Comparison of ENCODE assay signal across 8 cellular contexts in genomic region chr17:42675348-42675983, GRCh38. TPM values are rescaled to one million over a fixed set of nuclear protein-coding genes. Genes with fewer than 3 reads are reported as not detected.
A peak's percentile ranks its signal among the peaks of the same experiment; 100 is the strongest.
DNase-seq lines count a peak whose midpoint lies in the region; ATAC-seq, FAIRE-seq and TF ChIP-seq lines count a peak whose summit lies in the region.

No MANE protein-coding gene starts in this region.

- TF ChIP-seq EP300 in tibial nerve (IDR thresholded peaks at IDR 0.05): no peak

- intact Hi-C loops in kidney (cut with DNase I): no loop called here

- H3K27me3 ChIP-seq in tibial nerve: no peaks in the 10 kb centered on the region

- no peaks in the 10 kb centered on the region for H3K9me3 ChIP-seq in kidney (ENCODE audit: control insufficient read depth in 1 of 2, low read length in 2 of 2)
- no peaks in the 10 kb centered on the region for H3K9me3 ChIP-seq in tibial nerve

- no peak for FAIRE-seq in kidney (lab: Jason Lieb, UNC)

- H3K27ac Mint-ChIP-seq in activated T-helper 17 cell treated with anti-CD3 and anti-CD28 coated beads, Interleukin-2, amount 50 U/mL, for 72 hours: no peak overlapping the region

- no peak for ATAC-seq in activated T-helper 17 cell treated with anti-CD3 and anti-CD28 coated beads, Interleukin-2, amount 50 U/mL, for 72 hours (replicated peaks)
- no peak for ATAC-seq in HG02610 (IDR thresholded peaks at IDR 0.05; ENCODE audit: unreplicated experiment)

- H3K9me3 Mint-ChIP-seq in activated T-helper 17 cell treated with anti-CD3 and anti-CD28 coated beads, Interleukin-2, amount 50 U/mL, for 72 hours: no peaks in the 10 kb centered on the region

- no peaks in the 10 kb centered on the region for H3K36me3 Mint-ChIP-seq in activated T-helper 17 cell treated with anti-CD3 and anti-CD28 coated beads, Interleukin-2, amount 50 U/mL, for 72 hours (ENCODE audit: low read depth)

- no peak for TF ChIP-seq CTCF in kidney (IDR thresholded peaks at IDR 0.05; ENCODE audit: borderline replicate concordance, extremely low read depth, insufficient read depth)
- TF ChIP-seq CTCF in tibial nerve (IDR thresholded peaks at IDR 0.05): no peak

- peaks cover 0 to 31% of the 10 kb centered on the region in 2 donors for H3K4me1 ChIP-seq in kidney (ENCODE audit: control insufficient read depth in 1 of 2, insufficient read depth in 1 of 2, low read depth in 1 of 2, low read length in 2 of 2)
- H3K4me1 ChIP-seq in tibial nerve: peaks cover 4 to 87% (median 47%) of the 10 kb centered on the region in 4 donors

- peak overlapping the region; percentile 86 to 89 for H3K4me3 ChIP-seq in kidney (ENCODE audit: low read length in 2 of 2)
- peak overlapping the region; percentile 50 to 98 (median 72) for H3K4me3 ChIP-seq in tibial nerve

- H3K36me3 ChIP-seq in kidney (ENCODE audit: control insufficient read depth in 1 of 2, insufficient read depth in 2 of 2, low read length in 2 of 2) (peaks cover 4 to 21% of the 10 kb centered on the region in 2 donors), tibial nerve (peaks cover 0 to 33% (median 0%) of the 10 kb centered on the region in 3 donors)

- whole genome bisulfite sequencing in tibial nerve, 2 donors: 2 to 3% methylated on average over 12 to 25 of the region's 29 CpGs

- TF ChIP-seq POLR2A in tibial nerve (IDR thresholded peaks at IDR 0.05): no peak

- H3K4me1 Mint-ChIP-seq in activated T-helper 17 cell treated with anti-CD3 and anti-CD28 coated beads, Interleukin-2, amount 50 U/mL, for 72 hours: peaks cover 8% of the 10 kb centered on the region

- peak overlapping the region; percentile 87 for H3K4me3 Mint-ChIP-seq in activated T-helper 17 cell treated with anti-CD3 and anti-CD28 coated beads, Interleukin-2, amount 50 U/mL, for 72 hours

- H3K27ac ChIP-seq in kidney (ENCODE audit: low read depth in 2 of 2, low read length in 2 of 2) (peak overlapping the region; percentile 76 to 87), tibial nerve (peak overlapping the region; percentile 75 to 97 (median 88))

- DNase-seq in NCI-H82 (lab: John Stamatoyannopoulos, UW) (peak; percentile 68), NCI-H82 treated with DMSO at 0.1 percent for 48 hours (lab: John Stamatoyannopoulos, UW; ENCODE audit: unreplicated experiment) (no peak), kidney (peak; percentile 72), tibial nerve (ENCODE audit: low spot score in 2 of 2) (no peak), hepatic stellate cell (ENCODE audit: low spot score) (no peak)
- no peak for DNase-seq in stimulated activated CD8-positive, alpha-beta memory T cell treated with anti-CD3 and anti-CD28 coated beads, Interleukin-4, amount 100 ng/mL, for 48 hours

- H3K27me3 Mint-ChIP-seq in activated T-helper 17 cell treated with anti-CD3 and anti-CD28 coated beads, Interleukin-2, amount 50 U/mL, for 72 hours: peaks cover 19% of the 10 kb centered on the region

- H3K9ac ChIP-seq in kidney (ENCODE audit: low read length in 2 of 2): peak overlapping the region; percentile 63 to 82

RNA-seq across cellular contexts. Expression of gene PLEKHH3, which starts 1.3 kb away (rescaled TPM):
- total RNA-seq in activated T-helper 17 cell treated with anti-CD3 and anti-CD28 coated beads, Interleukin-2, amount 50 U/mL, for 72 hours: 1 to 10 TPM in 1 of 2 donors, under 1 TPM in 1; 0.61 to 1.5 TPM
- 21.2 TPM for total RNA-seq in kidney
- polyA plus RNA-seq in kidney (ENCODE audit: insufficient read depth, low read depth, low replicate concordance): 23.2 TPM
- 10 to 100 TPM; 32.4 to 57.7 (median 46.1) TPM for total RNA-seq in tibial nerve

RNA-seq across cellular contexts. Expression of gene CCR10, which starts 6.2 kb away (rescaled TPM):
- 1 to 10 TPM in 1 of 2 donors, under 1 TPM in 1; 0.82 to 1.1 TPM for total RNA-seq in activated T-helper 17 cell treated with anti-CD3 and anti-CD28 coated beads, Interleukin-2, amount 50 U/mL, for 72 hours
- 1.4 TPM for total RNA-seq in kidney
- 1.7 TPM for polyA plus RNA-seq in kidney (ENCODE audit: insufficient read depth, low read depth, low replicate concordance)
- total RNA-seq in tibial nerve: 10 to 100 TPM in 1 of 4 donors, 1 to 10 TPM in 3; 3.7 to 11.1 (median 7.1) TPM

RNA-seq across cellular contexts. Expression of gene CNTNAP1, which starts 6.9 kb away (rescaled TPM):
- 1 to 10 TPM in 1 of 2 donors, under 1 TPM in 1; 0.61 to 2.8 TPM for total RNA-seq in activated T-helper 17 cell treated with anti-CD3 and anti-CD28 coated beads, Interleukin-2, amount 50 U/mL, for 72 hours
- total RNA-seq in kidney (9.1 TPM), tibial nerve (10 to 100 TPM in 2 of 4 donors, 1 to 10 TPM in 2; 6.3 to 21.0 (median 12.6) TPM)
- 1.4 TPM for polyA plus RNA-seq in kidney (ENCODE audit: insufficient read depth, low read depth, low replicate concordance)

RNA-seq across cellular contexts. Expression of gene TUBG2, which starts 16.4 kb away (rescaled TPM):
- total RNA-seq in activated T-helper 17 cell treated with anti-CD3 and anti-CD28 coated beads, Interleukin-2, amount 50 U/mL, for 72 hours: 10 to 100 TPM in 1 of 2 donors, 1 to 10 TPM in 1; 7.5 to 15.7 TPM
- 19.9 TPM for total RNA-seq in kidney
- polyA plus RNA-seq in kidney (ENCODE audit: insufficient read depth, low read depth, low replicate concordance): 39.9 TPM
- 10 to 100 TPM; 48.2 to 92.4 (median 77.6) TPM for total RNA-seq in tibial nerve

Comparison
In these comparisons a context has a peak if more than half of its experiments do, and no peak if none do; other contexts are left out.
1. DNase-seq: peak in NCI-H82 (single experiment) and kidney (single experiment); none in NCI-H82 treated with DMSO at 0.1 percent for 48 hours (single experiment), tibial nerve (0 of 2), stimulated activated CD8-positive, alpha-beta memory T cell treated with anti-CD3 and anti-CD28 coated beads, Interleukin-4, amount 100 ng/mL, for 48 hours (single experiment) and hepatic stellate cell (single experiment).